ENCODE assay signal across 29 cellular contexts in the genomic region with DNA sequence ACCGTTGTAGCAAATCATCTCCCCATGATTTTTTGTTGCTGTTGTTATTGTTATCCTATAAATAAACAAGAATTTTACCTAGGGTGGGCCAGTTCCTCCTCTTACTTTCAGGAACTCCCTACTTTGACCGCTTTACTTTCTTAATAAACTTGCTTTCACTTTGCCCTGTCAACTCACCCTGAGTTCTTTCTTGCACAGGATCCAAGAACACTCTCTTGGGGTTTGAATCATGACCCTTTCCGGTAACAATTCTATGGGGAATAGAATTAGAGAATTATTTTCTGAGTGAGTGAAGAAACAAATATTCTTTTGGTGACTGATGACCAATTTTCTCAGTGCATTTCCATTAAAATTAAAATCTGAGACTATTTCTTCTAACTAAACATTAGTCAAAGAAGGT.
DNase-seq lines count a peak whose midpoint lies in the region; ATAC-seq, FAIRE-seq and TF ChIP-seq lines count a peak whose summit lies in the region.
"Had no signal": no experiment of that assay in that cellular context is flagged by ENCODE, and none has a peak within 500 bp of the region (broad histone marks: within the 10 kb centered on the region; RNA-seq: fewer than 3 reads in every experiment).

No MANE protein-coding gene starts in this region.

- H3K36me3 ChIP-seq in skeletal muscle satellite cell (ENCODE audit: insufficient read depth, low read length), result no peaks in the 10 kb centered on the region
- H3K36me3 ChIP-seq in kidney (ENCODE audit: control insufficient read depth in 1 of 2, insufficient read depth in 2 of 2, low read length in 2 of 2), result no peaks in the 10 kb centered on the region
- H3K36me3 ChIP-seq: heart left ventricle, upper lobe of right lung had no signal

- no peaks in the 10 kb centered on the region for H3K27me3 ChIP-seq in skeletal muscle satellite cell (ENCODE audit: control insufficient read depth, insufficient read depth, low read length)
- H3K27me3 ChIP-seq: heart left ventricle, upper lobe of right lung had no signal

- peak; percentile 64 for DNase-seq in NCI-H146 (lab: John Stamatoyannopoulos, UW)
- no peak for DNase-seq in NCI-H146 treated with DMSO at 0.1 percent for 48 hours (lab: John Stamatoyannopoulos, UW; ENCODE audit: unreplicated experiment)
- DNase-seq in NB4 (ENCODE audit: low read depth), result peak; percentile 15
- peak; percentile 57 to 75 for DNase-seq in cardiac fibroblast (ENCODE audit: low read depth in 2 of 2)
- DNase-seq in activated CD4-positive, CD25-positive, alpha-beta regulatory T cell treated with anti-CD3 and anti-CD28 coated beads, Interleukin-2, amount 50 U/mL, for 72 hours, result no peak
- no peak for DNase-seq in kidney
- DNase-seq: 8988T; activated CD4-positive, alpha-beta T cell treated with anti-CD3 and anti-CD28 coated beads, Interleukin-2, amount 10 ng/mL, durations not matched to agents 7 days and 5 days; activated CD8-positive, alpha-beta memory T cell treated with anti-CD3 and anti-CD28 coated beads, Interleukin-2, amount 10 ng/mL, durations not matched to agents 7 days and 5 days; activated naive CD4-positive, alpha-beta T cell treated with anti-CD3 and anti-CD28 coated beads, Interleukin-2, amount 10 ng/mL, durations not matched to agents 7 days and 5 days; activated T-cell treated with anti-CD3 and anti-CD28 coated beads, Interleukin-2, amount 50 U/mL, for 72 hours; amygdala; central memory CD4-positive, alpha-beta T cell; dermis blood vessel endothelial cell; GF-D8; GOT3; heart left ventricle; KBM-7; left cardiac atrium; NCI-H187; NCI-H2171 treated with DMSO at 0.1 percent for 48 hours; NCI-H524 treated with DMSO at 0.1 percent for 48 hours; stimulated activated CD4-positive, alpha-beta T cell treated with anti-CD3 and anti-CD28 coated beads, Interleukin-1b, Interleukin-23, amount 100 ng/mL, for 48 hours; T-helper 17 cell; upper lobe of right lung had no signal

- peak overlapping the region; percentile 4 for H3K4me2 ChIP-seq in skeletal muscle satellite cell (ENCODE audit: low read length)

- H3K27ac ChIP-seq in kidney (ENCODE audit: low read depth in 2 of 2, low read length in 2 of 2), result no peak overlapping the region
- H3K27ac ChIP-seq: heart left ventricle, SK-N-MC, upper lobe of right lung had no signal

- no peak for ATAC-seq in GM21825 (IDR thresholded peaks at IDR 0.05; ENCODE audit: unreplicated experiment)
- ATAC-seq: activated CD8-positive, alpha-beta memory T cell treated with anti-CD3 and anti-CD28 coated beads, Interleukin-2, amount 10 ng/mL, durations not matched to agents 7 days and 5 days; activated T-cell treated with anti-CD3 and anti-CD28 coated beads, Interleukin-2, amount 50 U/mL, for 72 hours; heart left ventricle; left cardiac atrium; T-helper 17 cell; upper lobe of right lung had no signal

- no peak for FAIRE-seq in kidney (lab: Jason Lieb, UNC)
- FAIRE-seq: GM19239 had no signal

- H3K9me3 ChIP-seq in skeletal muscle satellite cell (replicated peaks; ENCODE audit: low read length) (no peaks in the 10 kb centered on the region), kidney (ENCODE audit: control insufficient read depth in 1 of 2, low read length in 2 of 2) (no peaks in the 10 kb centered on the region)
- H3K9me3 ChIP-seq: heart left ventricle, upper lobe of right lung had no signal

- TF ChIP-seq CTCF in NB4 (IDR thresholded peaks at IDR 0.05; ENCODE audit: low read depth, low read length) (no peak), cardiac fibroblast (IDR thresholded peaks at IDR 0.05; ENCODE audit: low read depth, low read length) (no peak), kidney (IDR thresholded peaks at IDR 0.05; ENCODE audit: borderline replicate concordance, extremely low read depth, insufficient read depth) (no peak)

- peaks cover 42% of the 10 kb centered on the region for H3K4me1 ChIP-seq in skeletal muscle satellite cell (ENCODE audit: control insufficient read depth, insufficient read depth, low read length)
- no peaks in the 10 kb centered on the region for H3K4me1 ChIP-seq in kidney (ENCODE audit: control insufficient read depth in 1 of 2, insufficient read depth in 1 of 2, low read depth in 1 of 2, low read length in 2 of 2)
- H3K4me1 ChIP-seq: upper lobe of right lung had no signal

- no peak overlapping the region for H3K9ac ChIP-seq in skeletal muscle satellite cell (ENCODE audit: low read depth, low read length)
- H3K9ac ChIP-seq in kidney (ENCODE audit: low read length in 2 of 2), result no peak overlapping the region

- H3K4me3 ChIP-seq in NB4 (ENCODE audit: low read depth, low read length) (no peak overlapping the region), cardiac fibroblast (replicated peaks in 1 of 2; ENCODE audit: low read depth in 2 of 2, low read length in 2 of 2) (no peak overlapping the region), skeletal muscle satellite cell (ENCODE audit: low read length) (no peak overlapping the region), kidney (ENCODE audit: low read length in 2 of 2) (no peak overlapping the region)
- H3K4me3 ChIP-seq: heart left ventricle, SK-N-MC, upper lobe of right lung had no signal

- intact Hi-C loops in kidney (cut with DNase I), result no loop called here

- no peak for TF ChIP-seq POLR2A in NB4 (IDR thresholded peaks at IDR 0.05; ENCODE audit: extremely low read depth, insufficient read length)

Comparison
In these comparisons a context has a peak if more than half of its experiments do, and no peak if none do; other contexts are left out.
1. DNase-seq: peak in NCI-H146 (single experiment), NB4 (single experiment) and cardiac fibroblast (2 of 2); none in NCI-H146 treated with DMSO at 0.1 percent for 48 hours (single experiment), activated CD4-positive, CD25-positive, alpha-beta regulatory T cell treated with anti-CD3 and anti-CD28 coated beads, Interleukin-2, amount 50 U/mL, for 72 hours (single experiment) and kidney (single experiment).